Comparison of ENCODE assay signal across 8 cellular contexts in genomic region chr11:3421608-3422379, GRCh38. TPM values are rescaled to one million over a fixed set of nuclear protein-coding genes. Genes with fewer than 3 reads are reported as not detected.
A peak's percentile ranks its signal among the peaks of the same experiment; 100 is the strongest.
DNase-seq lines count a peak whose midpoint lies in the region; ATAC-seq and TF ChIP-seq lines count a peak whose summit lies in the region.
"Not testable (repeated sequence)": the region's sequence is repeated elsewhere in the genome, so short reads cannot be mapped to it uniquely, and the experiment has no call there.

No MANE protein-coding gene starts in this region.

- not testable (repeated sequence) for TF ChIP-seq CTCF in lower lobe of right lung (IDR thresholded peaks at IDR 0.05); gastrocnemius medialis (IDR thresholded peaks at IDR 0.05 in 4 of 5, conservative IDR thresholded peaks at IDR 0.05 in 1 of 5); uterus (IDR thresholded peaks at IDR 0.05)

- H3K4me3 ChIP-seq in GM08714 (ENCODE audit: low read length) = peak overlapping the region; percentile 52; the same call in 1 of the 2 replicates
- peak overlapping the region; percentile 81 for H3K4me3 ChIP-seq in SK-N-MC
- peak overlapping the region; percentile 57 to 61 for H3K4me3 ChIP-seq in esophagus (ENCODE audit: low read depth in 1 of 2, low read length in 2 of 2)
- H3K4me3 ChIP-seq in lower lobe of right lung = peak overlapping the region; percentile 66
- peak overlapping the region; percentile 66 to 96 (median 86) for H3K4me3 ChIP-seq in gastrocnemius medialis
- peak overlapping the region; percentile 56 to 72 for H3K4me3 ChIP-seq in uterus

- DNase-seq in LHCN-M2 (ENCODE audit: low read depth) = peak; percentile 17
- DNase-seq in SK-N-MC (ENCODE audit: low read depth, low spot score); activated naive CD4-positive, alpha-beta T cell treated with anti-CD3 and anti-CD28 coated beads, Interleukin-2, amount 50 U/mL, for 72 hours (ENCODE audit: low spot score in 2 of 2); lower lobe of right lung; gastrocnemius medialis: not testable (repeated sequence)
- DNase-seq in uterus = peak in 1 of 2 donors; percentile 28

- not testable (repeated sequence) for H3K36me3 Mint-ChIP-seq in activated naive CD4-positive, alpha-beta T cell treated with anti-CD3 and anti-CD28 coated beads, Interleukin-2, amount 50 U/mL, for 72 hours

- ATAC-seq in activated naive CD4-positive, alpha-beta T cell treated with anti-CD3 and anti-CD28 coated beads, Interleukin-2, amount 50 U/mL, for 72 hours; lower lobe of right lung; gastrocnemius medialis: not testable (repeated sequence)

- H3K9me3 Mint-ChIP-seq in activated naive CD4-positive, alpha-beta T cell treated with anti-CD3 and anti-CD28 coated beads, Interleukin-2, amount 50 U/mL, for 72 hours = not testable (repeated sequence)

- in situ Hi-C loops in gastrocnemius medialis (cut with MboI; ENCODE audit: low sequenced_read_pairs in 4 of 4) = loop anchor here in 1 of 4 donors (25.0 kb wide), 1 partner anchor 184 kb away; the partner anchor contains the start of gene MRGPRE

- intact Hi-C loops in lower lobe of right lung (cut with DNase I); uterus (cut with DNase I; ENCODE audit: low total_unique reads): not testable (repeated sequence)
- intact Hi-C loops in gastrocnemius medialis (cut with DNase I; ENCODE audit: low total_unique reads) = loop anchor here (2.0 to 5.0 kb wide), 2 partner anchors 43 to 519 kb away; partner anchors contain the start of gene ZNF195

- H3K36me3 ChIP-seq in SK-N-MC (ENCODE audit: insufficient read depth, low read length); esophagus (ENCODE audit: control insufficient read depth in 2 of 2, insufficient read depth in 2 of 2, low read length in 1 of 2); lower lobe of right lung; gastrocnemius medialis; uterus: not testable (repeated sequence)

- peak overlapping the region; percentile 60 to 94 for H3K27ac Mint-ChIP-seq in activated naive CD4-positive, alpha-beta T cell treated with anti-CD3 and anti-CD28 coated beads, Interleukin-2, amount 50 U/mL, for 72 hours

- not testable (repeated sequence) for H3K4me1 ChIP-seq in esophagus (ENCODE audit: control insufficient read depth in 2 of 2, insufficient read depth in 2 of 2, low read length in 1 of 2); lower lobe of right lung; uterus
- peaks cover 6 to 11% of the 10 kb centered on the region in 2 donors for H3K4me1 ChIP-seq in gastrocnemius medialis

- not testable (repeated sequence) for H3K27me3 ChIP-seq in esophagus (ENCODE audit: control insufficient read depth in 1 of 2, insufficient read depth in 2 of 2, low read length in 2 of 2); lower lobe of right lung (ENCODE audit: low read depth); gastrocnemius medialis; uterus

- TF ChIP-seq POLR2A in gastrocnemius medialis (IDR thresholded peaks at IDR 0.05); uterus (IDR thresholded peaks at IDR 0.05): not testable (repeated sequence)

- H3K9ac ChIP-seq in SK-N-MC (ENCODE audit: insufficient read length) = peak overlapping the region; percentile 69

- not testable (repeated sequence) for H3K9me3 ChIP-seq in SK-N-MC (ENCODE audit: low read depth, low read length); esophagus (ENCODE audit: control insufficient read depth in 2 of 2, insufficient read depth in 1 of 2, low read depth in 1 of 2, low read length in 1 of 2); lower lobe of right lung; gastrocnemius medialis; uterus

- H3K27ac ChIP-seq in SK-N-MC = not testable (repeated sequence)
- H3K27ac ChIP-seq in esophagus (ENCODE audit: low read depth in 2 of 2, low read length in 1 of 2) (peak overlapping the region; percentile 33 to 64), lower lobe of right lung (peak overlapping the region; percentile 65), gastrocnemius medialis (peak overlapping the region; percentile 78 to 91 (median 85)), uterus (peak overlapping the region; percentile 76 to 90)

- WGBS in esophagus, 2 donors = 4% methylated on average over 35 to 42 of the region's 42 CpGs

RNA-seq across cellular contexts. Expression of gene ZNF195, which starts 42.8 kb away (rescaled TPM):
- 29.2 and 33.3 TPM in 2 replicates for total RNA-seq in LHCN-M2 (2014; rRNA removed)
- polyA plus RNA-seq in LHCN-M2 (2012) = 5.4 TPM
- 10 to 100 TPM; 23.6 to 37.8 TPM for total RNA-seq in activated naive CD4-positive, alpha-beta T cell treated with anti-CD3 and anti-CD28 coated beads, Interleukin-2, amount 50 U/mL, for 72 hours
- 1 to 10 TPM; 7.4 to 9.5 TPM for polyA plus RNA-seq in esophagus
- 16.4 TPM for total RNA-seq in lower lobe of right lung
- total RNA-seq in gastrocnemius medialis = 10 to 100 TPM in 2 of 4 donors, 1 to 10 TPM in 2; 4.8 to 23.4 (median 8.3) TPM
- total RNA-seq in uterus = 10 to 100 TPM in 3 of 4 donors, 1 to 10 TPM in 1; 9.4 to 24.0 (median 15.6) TPM
